16 cellular contexts compared by ENCODE assay signal in genomic region chr10:75493464-75493863, GRCh38.
"Had no signal": no experiment of that assay in that cellular context is flagged by ENCODE, and none has a peak within 500 bp of the region (broad histone marks: within the 10 kb centered on the region; RNA-seq: fewer than 3 reads in every experiment).

No MANE protein-coding gene starts in this region.

- DNase-seq: cortex of kidney; dorsolateral prefrontal cortex; effector CD8-positive, alpha-beta T cell; glutamatergic neuron; islet precursor cell; natural killer cell; nucleus accumbens; pancreas; right cardiac atrium; stimulated activated CD4-positive, alpha-beta T cell treated with anti-CD3 and anti-CD28 coated beads, Interleukin-4, amount 100 ng/mL, for 1 hour; stimulated activated CD8-positive, alpha-beta memory T cell treated with anti-CD3 and anti-CD28 coated beads, Interleukin-4, amount 100 ng/mL, for 48 hours; stimulated activated naive CD8-positive, alpha-beta T cell treated with anti-CD3 and anti-CD28 coated beads, Interleukin-15, Interleukin-2, amounts not matched to agents 100 U/mL and 50 U/mL, for 24 hours had no signal

- H3K27me3 ChIP-seq: gastrocnemius medialis, pancreas, tibial artery had no signal

- H3K4me3 ChIP-seq: dorsolateral prefrontal cortex, gastrocnemius medialis, pancreas, tibial artery had no signal

- H3K27ac ChIP-seq: dorsolateral prefrontal cortex, gastrocnemius medialis, pancreas, tibial artery had no signal

- H3K9me3 ChIP-seq: gastrocnemius medialis, pancreas, tibial artery had no signal

- ATAC-seq: gastrocnemius medialis; left lobe of liver; natural killer cell; pancreas; right cardiac atrium; stimulated activated effector memory CD8-positive, alpha-beta T cell treated with anti-CD3 and anti-CD28 coated beads, Interleukin-12 subunit alpha, Interleukin-12 subunit beta, amount 100 ng/mL, for 72 hours; stimulated activated naive CD8-positive, alpha-beta T cell treated with anti-CD3 and anti-CD28 coated beads, Interleukin-15, Interleukin-2, amounts not matched to agents 100 U/mL and 50 U/mL, for 24 hours had no signal

- H3K36me3 ChIP-seq: gastrocnemius medialis, pancreas, tibial artery had no signal

- H3K4me1 ChIP-seq: gastrocnemius medialis, pancreas, tibial artery had no signal
